Comparison of ENCODE assay signal across 24 cellular contexts in the genomic region with DNA sequence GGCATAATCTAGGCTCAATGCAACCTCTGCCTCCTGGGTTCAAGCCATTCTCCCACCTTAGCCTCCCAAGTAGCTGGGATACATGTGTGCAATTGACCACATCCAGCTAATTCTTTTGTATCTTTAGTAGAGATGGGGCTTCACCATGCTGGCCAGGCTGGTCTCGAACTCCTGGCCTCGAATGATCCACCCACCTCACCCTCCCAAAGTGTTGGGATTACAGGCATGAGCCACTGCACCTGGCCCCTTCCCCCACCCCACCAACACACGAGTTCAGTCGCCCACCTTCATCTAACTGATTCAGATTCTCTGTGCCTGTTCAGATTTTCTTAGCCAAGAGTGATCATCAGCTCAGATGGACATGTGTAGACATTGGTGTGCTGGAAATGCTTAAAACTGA.
"Had no signal": no experiment of that assay in that cellular context is flagged by ENCODE, and none has a peak within 500 bp of the region (broad histone marks: within the 10 kb centered on the region; RNA-seq: fewer than 3 reads in every experiment).

No MANE protein-coding gene starts in this region.

- ATAC-seq: naive thymus-derived CD8-positive, alpha-beta T cell; psoas muscle; sciatic nerve had no signal

- H3K9me3 Mint-ChIP-seq: immature natural killer cell; naive thymus-derived CD8-positive, alpha-beta T cell; nephron; neural crest cell; stimulated activated naive CD8-positive, alpha-beta T cell treated with anti-CD3 and anti-CD28 coated beads, Interleukin-15, Interleukin-2, amounts not matched to agents 100 ng/mL and 50 ng/mL, for 24 hours; type B pancreatic cell had no signal

- H3K9ac ChIP-seq: parathyroid adenoma had no signal

- H3K4me3 ChIP-seq: left ventricle myocardium inferior, lung, psoas muscle, skin epidermis, tibial nerve, uterus had no signal

- H3K27me3 Mint-ChIP-seq: stimulated activated naive CD8-positive, alpha-beta T cell treated with anti-CD3 and anti-CD28 coated beads, Interleukin-15, Interleukin-2, amounts not matched to agents 100 ng/mL and 50 ng/mL, for 24 hours had no signal

- H3K27me3 ChIP-seq: tibial nerve, uterus had no signal

- H3K36me3 Mint-ChIP-seq: immature natural killer cell; naive thymus-derived CD8-positive, alpha-beta T cell; type B pancreatic cell had no signal

- H2AFZ ChIP-seq: parathyroid adenoma had no signal

- H3K27ac ChIP-seq: left ventricle myocardium inferior, neutrophil, parathyroid adenoma, psoas muscle, skin epidermis, tibial nerve, uterus had no signal

- H3K36me3 ChIP-seq: left ventricle myocardium inferior, neutrophil, tibial nerve, uterus had no signal

- H3K4me1 Mint-ChIP-seq: naive thymus-derived CD8-positive, alpha-beta T cell; neural crest cell had no signal

- DNase-seq: hypothalamus; immature natural killer cell; left ventricle myocardium inferior; naive thymus-derived CD8-positive, alpha-beta T cell; occipital lobe; psoas muscle; stimulated activated CD4-positive, alpha-beta T cell treated with anti-CD3 and anti-CD28 coated beads, Interleukin-12 subunit alpha, Interleukin-12 subunit beta, amount 100 ng/mL, for 4 hours; stimulated activated CD4-positive, alpha-beta T cell treated with anti-CD3 and anti-CD28 coated beads, Interleukin-15, amount 100 ng/mL, for 24 hours; stimulated activated CD4-positive, alpha-beta T cell treated with anti-CD3 and anti-CD28 coated beads, Interleukin-2, amount 100 ng/mL, for 24 hours; stimulated activated CD4-positive, alpha-beta T cell treated with anti-CD3 and anti-CD28 coated beads, Interleukin-4, amount 100 ng/mL, for 1 hour; stimulated activated naive CD4-positive, alpha-beta T cell; substantia nigra; uterus had no signal

- FAIRE-seq: islet of Langerhans had no signal

- H3K4me1 ChIP-seq: left ventricle myocardium inferior, parathyroid adenoma, tibial nerve, uterus had no signal

- H3K9me3 ChIP-seq: left ventricle myocardium inferior, neutrophil, psoas muscle, tibial nerve, uterus had no signal

- H3K27ac Mint-ChIP-seq: immature natural killer cell; naive thymus-derived CD8-positive, alpha-beta T cell; nephron; stimulated activated naive CD8-positive, alpha-beta T cell treated with anti-CD3 and anti-CD28 coated beads, Interleukin-15, Interleukin-2, amounts not matched to agents 100 ng/mL and 50 ng/mL, for 24 hours; type B pancreatic cell had no signal

- H3K4me3 Mint-ChIP-seq: immature natural killer cell; naive thymus-derived CD8-positive, alpha-beta T cell; nephron; neural crest cell; stimulated activated naive CD8-positive, alpha-beta T cell treated with anti-CD3 and anti-CD28 coated beads, Interleukin-15, Interleukin-2, amounts not matched to agents 100 ng/mL and 50 ng/mL, for 24 hours; type B pancreatic cell had no signal
